21 cellular contexts compared by ENCODE assay signal in the genomic region with DNA sequence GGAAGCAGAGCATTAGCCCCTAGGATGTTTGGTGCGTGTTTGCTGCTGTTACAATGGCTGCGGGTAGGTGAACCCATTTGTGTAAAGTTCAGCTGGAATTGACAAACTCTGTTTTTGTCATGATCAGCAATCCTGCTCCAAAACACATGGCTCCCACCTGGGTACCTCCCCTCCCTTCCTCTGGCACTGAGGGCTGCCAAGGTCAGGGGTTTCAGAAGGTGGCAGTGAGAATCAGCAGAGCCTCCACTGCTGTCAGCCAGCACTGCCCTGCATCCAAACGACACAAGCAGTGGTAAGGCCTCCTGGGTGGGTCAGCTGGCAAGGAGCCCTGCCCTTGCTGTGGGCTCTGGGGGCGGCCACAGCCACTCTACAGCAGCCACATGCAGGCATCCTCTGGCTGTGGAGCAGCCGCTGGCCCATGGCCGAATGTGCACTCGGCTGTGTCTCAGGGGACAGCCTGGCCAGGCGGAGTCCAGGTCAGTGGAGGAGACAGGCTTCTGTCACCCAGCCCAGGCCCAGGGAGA. TPM values are rescaled to one million over a fixed set of nuclear protein-coding genes. Genes with fewer than 3 reads are reported as not detected.
DNase-seq lines count a peak whose midpoint lies in the region; ATAC-seq and TF ChIP-seq lines count a peak whose summit lies in the region.
"Had no signal": no experiment of that assay in that cellular context is flagged by ENCODE, and none has a peak within 500 bp of the region (broad histone marks: within the 10 kb centered on the region; RNA-seq: fewer than 3 reads in every experiment).

No MANE protein-coding gene starts in this region.

- TF ChIP-seq CTCF in parathyroid adenoma (IDR thresholded peaks at IDR 0.05) (no peak), testis (IDR thresholded peaks at IDR 0.05) (no peak), tibial nerve (IDR thresholded peaks at IDR 0.05) (no peak)

- whole genome bisulfite sequencing in right cardiac atrium, result 53% methylated on average over 8 of the region's 8 CpGs
- 76% methylated on average over 4 to 8 of the region's 8 CpGs for WGBS in testis, 2 donors
- 65 to 75% methylated on average over 8 of the region's 8 CpGs for WGBS in tibial nerve, 2 donors

- H3K9me3 ChIP-seq in right cardiac atrium (ENCODE audit: control insufficient read depth, low read length), result no peaks in the 10 kb centered on the region
- no peaks in the 10 kb centered on the region for H3K9me3 ChIP-seq in parathyroid adenoma (ENCODE audit: control insufficient read depth, low read length)
- H3K9me3 ChIP-seq in testis, result no peaks in the 10 kb centered on the region
- H3K9me3 ChIP-seq in tibial nerve, result no peaks in the 10 kb centered on the region
- H3K9me3 ChIP-seq: HAP-1 had no signal

- TF ChIP-seq EP300 in tibial nerve (IDR thresholded peaks at IDR 0.05), result no peak

- H3K27ac ChIP-seq in right cardiac atrium (ENCODE audit: low read length), result no peak overlapping the region
- no peak overlapping the region for H3K27ac ChIP-seq in parathyroid adenoma
- H3K27ac ChIP-seq in testis, result no peak overlapping the region
- H3K27ac ChIP-seq in tibial nerve, result no peak overlapping the region

- peak overlapping the region; percentile 7 for H2AFZ ChIP-seq in parathyroid adenoma

- no peak overlapping the region for H3K4me3 ChIP-seq in right cardiac atrium (ENCODE audit: low read length)
- no peak overlapping the region for H3K4me3 ChIP-seq in parathyroid adenoma (ENCODE audit: low read depth, low read length)
- H3K4me3 ChIP-seq in testis, result no peak overlapping the region
- no peak overlapping the region for H3K4me3 ChIP-seq in tibial nerve
- H3K4me3 ChIP-seq: HAP-1, K562 had no signal

- H3K79me2 ChIP-seq in parathyroid adenoma, result no peaks in the 10 kb centered on the region

- peak; percentile 48 to 70 for ATAC-seq in right cardiac atrium
- ATAC-seq: K562 had no signal

- H3K9ac ChIP-seq in parathyroid adenoma, result no peak overlapping the region

- DNase-seq in SK-N-DZ (ENCODE audit: low spot score) (peak; percentile 16), cardiac septum (ENCODE audit: low spot score) (peak; percentile 82), right cardiac atrium (peak in 1 of 3 donors; percentile 73), DMS114 treated with DMSO at 0.1 percent for 48 hours (lab: John Stamatoyannopoulos, UW; ENCODE audit: unreplicated experiment) (no peak), testis (no peak), putamen (ENCODE audit: low spot score) (no peak), tibial nerve (ENCODE audit: low spot score in 2 of 2) (no peak)
- DNase-seq: CD4-positive, CD25-positive, alpha-beta regulatory T cell; DMS 273 treated with DMSO at 0.1 percent for 48 hours; DND-41; NCI-H1105; NCI-H146; NCI-H2029; NCI-H2227 treated with DMSO at 0.1 percent for 48 hours; NCI-H510A treated with DMSO at 0.1 percent for 48 hours; NCI-H748 treated with DMSO at 0.1 percent for 48 hours; SIG-M5 had no signal

- H3K27me3 ChIP-seq in right cardiac atrium (ENCODE audit: control insufficient read depth, insufficient read depth) (no peaks in the 10 kb centered on the region), parathyroid adenoma (ENCODE audit: control insufficient read depth, insufficient read depth, low read length) (no peaks in the 10 kb centered on the region), testis (no peaks in the 10 kb centered on the region), tibial nerve (no peaks in the 10 kb centered on the region)

- intact Hi-C loops in cardiac septum (cut with DNase I) (no loop called here), right cardiac atrium (cut with DNase I) (no loop called here), testis (cut with DNase I; ENCODE audit: low total_unique reads) (no loop called here)

- no peaks in the 10 kb centered on the region for H3K4me1 ChIP-seq in right cardiac atrium (ENCODE audit: control insufficient read depth, insufficient read depth, low read length)
- no peaks in the 10 kb centered on the region for H3K4me1 ChIP-seq in parathyroid adenoma
- H3K4me1 ChIP-seq in testis, result peaks cover 2% of the 10 kb centered on the region
- H3K4me1 ChIP-seq in tibial nerve, result no peaks in the 10 kb centered on the region
- H3K4me1 ChIP-seq: HAP-1 had no signal

- H3K36me3 ChIP-seq in parathyroid adenoma (ENCODE audit: control insufficient read depth, insufficient read depth, low read length), result no peaks in the 10 kb centered on the region
- no peaks in the 10 kb centered on the region for H3K36me3 ChIP-seq in testis (ENCODE audit: low read depth, missing control alignments)
- no peaks in the 10 kb centered on the region for H3K36me3 ChIP-seq in tibial nerve
- H3K36me3 ChIP-seq: HAP-1 had no signal

- TF ChIP-seq POLR2A in testis (IDR thresholded peaks at IDR 0.05) (no peak), tibial nerve (IDR thresholded peaks at IDR 0.05) (no peak)

- H3K4me2 ChIP-seq in parathyroid adenoma (ENCODE audit: low read length), result no peak overlapping the region

RNA-seq across cellular contexts. Expression of gene LDLRAD4, which starts 32.8 kb away (rescaled TPM):
- polyA plus RNA-seq in SK-N-DZ (2014; cell fraction: cytosol; rRNA removed), result 4.4 and 6.2 TPM in 2 replicates
- 4.9 and 6.1 TPM in 2 replicates for polyA plus RNA-seq in SK-N-DZ (2014; cell fraction: nucleus; rRNA removed)
- total RNA-seq in cardiac septum (23.3 TPM), right cardiac atrium (100 to 1,000 TPM in 1 of 4 donors, 10 to 100 TPM in 3; 46.6 to 159 (median 70.0) TPM), testis (10 to 100 TPM; 25.9 to 42.2 TPM), tibial nerve (10 to 100 TPM; 14.0 to 36.9 (median 29.3) TPM)
- polyA plus RNA-seq in right cardiac atrium (25.7 TPM), testis (ENCODE audit: insufficient read depth, low read depth, low replicate concordance) (22.0 TPM)
- total RNA-seq: K562 had no signal
- polyA plus RNA-seq: BJ had no signal

Comparison
In these comparisons a context has a peak if more than half of its experiments do, and no peak if none do; other contexts are left out.
1. DNase-seq: peak in SK-N-DZ (single experiment) and cardiac septum (single experiment); none in DMS114 treated with DMSO at 0.1 percent for 48 hours (single experiment), testis (single experiment), putamen (single experiment) and tibial nerve (0 of 2).